In the genomic region with DNA sequence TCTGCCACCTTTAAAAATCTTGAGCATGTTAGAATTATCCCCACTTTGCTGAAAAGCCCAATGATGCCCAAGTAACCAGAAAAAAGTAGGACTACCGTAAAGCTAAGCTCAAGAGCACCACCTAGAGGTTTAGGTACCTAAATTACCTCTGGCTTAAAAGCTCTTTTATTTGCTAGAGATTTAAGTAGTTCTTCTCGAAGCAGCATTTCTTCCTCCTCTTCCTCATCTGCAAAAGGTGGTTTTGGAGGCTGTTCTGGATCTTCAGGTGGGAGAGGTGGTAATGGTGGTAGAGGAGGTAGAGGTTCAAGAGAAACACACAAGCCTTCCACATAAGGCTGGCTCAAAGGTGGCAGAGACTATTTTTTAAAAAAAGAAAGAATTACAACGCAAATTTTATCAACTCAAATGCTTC, we compare ENCODE assay signal across 8 cellular contexts. TPM values are rescaled to one million over a fixed set of nuclear protein-coding genes. Genes with fewer than 3 reads are reported as not detected.
A peak's percentile ranks its signal among the peaks of the same experiment; 100 is the strongest.
DNase-seq lines count a peak whose midpoint lies in the region; ATAC-seq and TF ChIP-seq lines count a peak whose summit lies in the region.

No MANE protein-coding gene starts in this region.

- intact Hi-C loops in activated T-helper 2 cell treated with anti-CD3 and anti-CD28 coated beads, Interferon-gamma antibody, Interleukin-2, Interleukin-4, amounts not matched to agents 10 μg/mL and 5 μg/mL and 100 μg/mL, durations not matched to agents 14 hours and 24 hours and 36 hours (cut with micrococcal nuclease), result loop anchor here (5.0 kb wide), 2 partner anchors 111 to 219 kb away; no protein-coding TSS in a partner anchor
- intact Hi-C loops in left ventricle myocardium inferior (cut with micrococcal nuclease), result no loop called here

- H3K27ac ChIP-seq in left ventricle myocardium inferior (replicated peaks), result no peak overlapping the region

- no peaks in the 10 kb centered on the region for H3K9me3 Mint-ChIP-seq in activated T-helper 2 cell treated with anti-CD3 and anti-CD28 coated beads, Interferon-gamma antibody, Interleukin-2, Interleukin-4, amounts not matched to agents 10 μg/mL and 5 μg/mL and 100 μg/mL, durations not matched to agents 14 hours and 24 hours and 36 hours

- H3K4me3 ChIP-seq in AG04449 (ENCODE audit: low read depth, low read length) (no peak overlapping the region), left ventricle myocardium inferior (no peak overlapping the region), skeletal muscle cell (ENCODE audit: low read depth, low read length) (no peak overlapping the region)

- DNase-seq in AG04449 (ENCODE audit: low read depth, low spot score) (no peak), GM10248 (ENCODE audit: extremely low spot score) (peak; percentile 50), NCI-H446 treated with DMSO at 0.1 percent for 48 hours (lab: John Stamatoyannopoulos, UW) (peak; percentile 31), left ventricle myocardium inferior (no peak), skeletal muscle cell (ENCODE audit: low read depth) (peak; percentile 23)
- no peak for DNase-seq in activated T-helper 2 cell treated with anti-CD3 and anti-CD28 coated beads, Interferon-gamma antibody, Interleukin-2, Interleukin-4, amounts not matched to agents 10 μg/mL and 5 μg/mL and 100 μg/mL, durations not matched to agents 14 hours and 24 hours and 36 hours (ENCODE audit: low spot score)
- no peak for DNase-seq in effector CD8-positive, alpha-beta T cell (lab: John Stamatoyannopoulos, UW)

- peak overlapping the region; percentile 73 for H3K27ac Mint-ChIP-seq in activated T-helper 2 cell treated with anti-CD3 and anti-CD28 coated beads, Interferon-gamma antibody, Interleukin-2, Interleukin-4, amounts not matched to agents 10 μg/mL and 5 μg/mL and 100 μg/mL, durations not matched to agents 14 hours and 24 hours and 36 hours

- peak; percentile 50 for ATAC-seq in HG03103 (IDR thresholded peaks at IDR 0.05; ENCODE audit: low read depth, unreplicated experiment)

- no peak overlapping the region for H3K4me3 Mint-ChIP-seq in activated T-helper 2 cell treated with anti-CD3 and anti-CD28 coated beads, Interferon-gamma antibody, Interleukin-2, Interleukin-4, amounts not matched to agents 10 μg/mL and 5 μg/mL and 100 μg/mL, durations not matched to agents 14 hours and 24 hours and 36 hours (ENCODE audit: low read depth)

- H3K4me1 ChIP-seq in left ventricle myocardium inferior, result no peaks in the 10 kb centered on the region

- POLR2A ChIA-PET in AG04449 (lab: Yijun Ruan, JAX) (interaction anchor here (0.6 kb wide), 1 partner anchor 222 kb away, joined by 3 read pairs; no protein-coding TSS in a partner anchor), GM10248 (lab: Yijun Ruan, JAX) (no interaction called here)

- TF ChIP-seq CTCF in AG04449 (IDR thresholded peaks at IDR 0.05; ENCODE audit: insufficient read depth, low read length, missing control alignments) (peak; percentile 65), GM10248 (IDR thresholded peaks at IDR 0.05; ENCODE audit: control extremely low read depth, extremely low read depth, low read depth, missing control alignments) (peak; percentile 74), left ventricle myocardium inferior (IDR thresholded peaks at IDR 0.05; ENCODE audit: borderline replicate concordance) (peak; percentile 79)

- CTCF ChIA-PET in AG04449 (lab: Yijun Ruan, JAX), result interaction anchor here (0.6 to 6.5 kb wide), 27 partner anchors 10 to 238 kb away, joined by 3 to 95 read pairs (median 5); a partner anchor contains a TSS
- CTCF ChIA-PET in GM10248 (lab: Yijun Ruan, JAX), result interaction anchor here (0.7 to 4.9 kb wide), 31 partner anchors 10 to 1889 kb away, joined by 3 to 51 read pairs (median 5); a partner anchor contains a TSS

- no peaks in the 10 kb centered on the region for H3K27me3 Mint-ChIP-seq in activated T-helper 2 cell treated with anti-CD3 and anti-CD28 coated beads, Interferon-gamma antibody, Interleukin-2, Interleukin-4, amounts not matched to agents 10 μg/mL and 5 μg/mL and 100 μg/mL, durations not matched to agents 14 hours and 24 hours and 36 hours (ENCODE audit: low read depth)

- peaks cover 16% of the 10 kb centered on the region for H3K4me1 Mint-ChIP-seq in activated T-helper 2 cell treated with anti-CD3 and anti-CD28 coated beads, Interferon-gamma antibody, Interleukin-2, Interleukin-4, amounts not matched to agents 10 μg/mL and 5 μg/mL and 100 μg/mL, durations not matched to agents 14 hours and 24 hours and 36 hours (ENCODE audit: low read depth)

- H3K36me3 ChIP-seq in left ventricle myocardium inferior, result peaks cover 84% of the 10 kb centered on the region

- H3K9me3 ChIP-seq in left ventricle myocardium inferior (replicated peaks), result no peaks in the 10 kb centered on the region

- H3K36me3 Mint-ChIP-seq in activated T-helper 2 cell treated with anti-CD3 and anti-CD28 coated beads, Interferon-gamma antibody, Interleukin-2, Interleukin-4, amounts not matched to agents 10 μg/mL and 5 μg/mL and 100 μg/mL, durations not matched to agents 14 hours and 24 hours and 36 hours (ENCODE audit: low read depth), result peaks cover 79% of the 10 kb centered on the region

- H3K27me3 ChIP-seq in left ventricle myocardium inferior (ENCODE audit: low read depth), result no peaks in the 10 kb centered on the region

RNA-seq across cellular contexts. Expression of a gene that starts 26.9 kb away (rescaled TPM):
- total RNA-seq in activated T-helper 2 cell treated with anti-CD3 and anti-CD28 coated beads, Interferon-gamma antibody, Interleukin-2, Interleukin-4, amounts not matched to agents 10 μg/mL and 5 μg/mL and 100 μg/mL, durations not matched to agents 14 hours and 24 hours and 36 hours, result 70.4 and 72.5 TPM in 2 replicates
- total RNA-seq in left ventricle myocardium inferior, result 18.3 TPM

RNA-seq across cellular contexts. Expression of a gene that starts 27.4 kb away (rescaled TPM):
- 9.0 and 12.1 TPM in 2 replicates for total RNA-seq in activated T-helper 2 cell treated with anti-CD3 and anti-CD28 coated beads, Interferon-gamma antibody, Interleukin-2, Interleukin-4, amounts not matched to agents 10 μg/mL and 5 μg/mL and 100 μg/mL, durations not matched to agents 14 hours and 24 hours and 36 hours
- 6.6 TPM for total RNA-seq in left ventricle myocardium inferior

RNA-seq across cellular contexts. Expression of a gene that starts 49.2 kb away (rescaled TPM):
- 11.0 and 14.3 TPM in 2 replicates for total RNA-seq in activated T-helper 2 cell treated with anti-CD3 and anti-CD28 coated beads, Interferon-gamma antibody, Interleukin-2, Interleukin-4, amounts not matched to agents 10 μg/mL and 5 μg/mL and 100 μg/mL, durations not matched to agents 14 hours and 24 hours and 36 hours
- 25.1 TPM for total RNA-seq in left ventricle myocardium inferior

Comparison
In these comparisons a context has a peak if more than half of its experiments do, and no peak if none do; other contexts are left out.
1. DNase-seq: peak in GM10248 (single experiment), NCI-H446 treated with DMSO at 0.1 percent for 48 hours (single experiment) and skeletal muscle cell (single experiment); none in AG04449 (single experiment), activated T-helper 2 cell treated with anti-CD3 and anti-CD28 coated beads, Interferon-gamma antibody, Interleukin-2, Interleukin-4, amounts not matched to agents 10 μg/mL and 5 μg/mL and 100 μg/mL, durations not matched to agents 14 hours and 24 hours and 36 hours (single experiment), left ventricle myocardium inferior (single experiment) and effector CD8-positive, alpha-beta T cell (single experiment).
2. Peak in every context shown above with its lines, with median percentiles within 50 percentile points of each other: CTCF ChIP-seq.